Comparison of ENCODE assay signal across 19 cellular contexts in genomic region chr2:88607416-88607815, GRCh38. TPM values are rescaled to one million over a fixed set of nuclear protein-coding genes. Genes with fewer than 3 reads are reported as not detected.
DNase-seq lines count a peak whose midpoint lies in the region; ATAC-seq and TF ChIP-seq lines count a peak whose summit lies in the region.
"Had no signal": no experiment of that assay in that cellular context is flagged by ENCODE, and none has a peak within 500 bp of the region (broad histone marks: within the 10 kb centered on the region; RNA-seq: fewer than 3 reads in every experiment).

No MANE protein-coding gene starts in this region.

- peak overlapping the region; percentile 91 for H3K27ac Mint-ChIP-seq in activated B cell treated with CpG ODN at 0.5 μM for 24 hours
- H3K27ac Mint-ChIP-seq: HFFc6 had no signal

- no peak for DNase-seq in MM.1S
- DNase-seq in activated B cell treated with CpG ODN at 0.5 μM for 24 hours = no peak
- no peak for DNase-seq in smooth muscle cell (lab: John Stamatoyannopoulos, UW; ENCODE audit: unreplicated experiment)
- DNase-seq in NCI-H2196 treated with DMSO at 0.1 percent for 48 hours (lab: John Stamatoyannopoulos, UW; ENCODE audit: unreplicated experiment) = no peak
- no peak for DNase-seq in NCI-H187 treated with DMSO at 0.1 percent for 48 hours (lab: John Stamatoyannopoulos, UW)
- no peak for DNase-seq in SW480 (ENCODE audit: low spot score)
- DNase-seq: DMS79, H7, HFFc6, NCI-H1092 treated with DMSO at 0.1 percent for 48 hours, NCI-H146, NCI-H2081 treated with DMSO at 0.1 percent for 48 hours, NCI-H510A, NCI-H748 treated with DMSO at 0.1 percent for 48 hours, SHP77 had no signal

- ATAC-seq in activated B cell treated with CpG ODN at 0.5 μM for 24 hours (ENCODE audit: low read depth) (no peak), GM19395 (IDR thresholded peaks at IDR 0.05; ENCODE audit: unreplicated experiment) (no peak)

- POLR2A ChIA-PET in activated B cell treated with CpG ODN at 0.5 μM for 24 hours (lab: Charles Lee) = interaction anchor here (1.1 to 4.2 kb wide), 5 partner anchors 13 to 26 kb away, joined by 3 to 47 read pairs (median 3); partner anchors contain the start of gene EIF2AK3

- H3K9me3 Mint-ChIP-seq in activated B cell treated with CpG ODN at 0.5 μM for 24 hours = no peaks in the 10 kb centered on the region
- H3K9me3 Mint-ChIP-seq: HFFc6 had no signal

- H3K4me1 ChIP-seq in BLaER1 treated with 17β-estradiol and CSF1 and Interleukin-3, amounts not matched to agents 10 nM and 100 nM = peaks cover 39 to 94% (median 74%) of the 10 kb centered on the region in 10 experiments
- peaks cover 79% of the 10 kb centered on the region for H3K4me1 ChIP-seq in MM.1S (ENCODE audit: low read length)
- H3K4me1 ChIP-seq in smooth muscle cell (ENCODE audit: low read depth) = peaks cover 18% of the 10 kb centered on the region

- peaks cover 48% of the 10 kb centered on the region for H3K36me3 Mint-ChIP-seq in activated B cell treated with CpG ODN at 0.5 μM for 24 hours (ENCODE audit: low read depth)

- H3K4me2 ChIP-seq in BLaER1 treated with 17β-estradiol and CSF1 and Interleukin-3, amounts not matched to agents 10 nM and 100 nM = peak overlapping the region; percentile 3 to 92 (median 61); a peak in 16 of 22 replicates
- H3K4me2 ChIP-seq in MM.1S (ENCODE audit: low read depth, low read length) (peak overlapping the region; percentile 60), smooth muscle cell (no peak overlapping the region)

- H3K9me2 ChIP-seq in MM.1S (replicated peaks; ENCODE audit: insufficient read depth, low read length) = no peaks in the 10 kb centered on the region

- H3F3A ChIP-seq in MM.1S (ENCODE audit: insufficient read depth, low read length) = peaks cover 65% of the 10 kb centered on the region
- peaks cover 18% of the 10 kb centered on the region for H3F3A ChIP-seq in smooth muscle cell (ENCODE audit: low read depth)

- intact Hi-C loops in activated B cell treated with CpG ODN at 0.5 μM for 24 hours (cut with micrococcal nuclease) = loop anchor here (5.0 kb wide), 1 partner anchor 240 kb away; no protein-coding TSS in a partner anchor

- H3K27me3 ChIP-seq in BLaER1 treated with 17β-estradiol and CSF1 and Interleukin-3, amounts not matched to agents 10 nM and 100 nM = no peaks in the 10 kb centered on the region
- H3K27me3 ChIP-seq in MM.1S (replicated peaks; ENCODE audit: insufficient read depth, low read length) = no peaks in the 10 kb centered on the region
- H3K27me3 ChIP-seq in smooth muscle cell (ENCODE audit: low read depth) = no peaks in the 10 kb centered on the region

- no peak for TF ChIP-seq CTCF in MM.1S (IDR thresholded peaks at IDR 0.05; ENCODE audit: low read length)
- TF ChIP-seq CTCF in activated B cell treated with CpG ODN at 0.5 μM for 24 hours (IDR thresholded peaks at IDR 0.05) = no peak
- TF ChIP-seq CTCF in smooth muscle cell (IDR thresholded peaks at IDR 0.05; ENCODE audit: borderline replicate concordance, insufficient read depth, poor library complexity, severe bottlenecking) = no peak

- H3K9ac ChIP-seq in BLaER1 treated with 17β-estradiol and CSF1 and Interleukin-3, amounts not matched to agents 10 nM and 100 nM = peak overlapping the region in 3 of 11 experiments; percentile 17 to 62 (median 19); a peak in 3 of 22 replicates
- H3K9ac ChIP-seq in MM.1S (ENCODE audit: low read length) (peak overlapping the region; percentile 51), smooth muscle cell (ENCODE audit: low read depth) (no peak overlapping the region)

- H3K9me3 ChIP-seq in BLaER1 treated with 17β-estradiol and CSF1 and Interleukin-3, amounts not matched to agents 10 nM and 100 nM (replicated peaks in 1 of 11) = no peaks in the 10 kb centered on the region
- H3K9me3 ChIP-seq in MM.1S (replicated peaks; ENCODE audit: insufficient read depth, low read length) (no peaks in the 10 kb centered on the region), smooth muscle cell (replicated peaks; ENCODE audit: low read depth) (no peaks in the 10 kb centered on the region)

- 86% methylated on average over 2 of the region's 2 CpGs for WGBS in smooth muscle cell (ENCODE audit: low lambda C conversion rate)

- no peak overlapping the region for H3K4me3 Mint-ChIP-seq in activated B cell treated with CpG ODN at 0.5 μM for 24 hours
- H3K4me3 Mint-ChIP-seq: HFFc6 had no signal

- peaks cover 81% of the 10 kb centered on the region for H3K4me1 Mint-ChIP-seq in activated B cell treated with CpG ODN at 0.5 μM for 24 hours

- H3K79me2 ChIP-seq in MM.1S (ENCODE audit: low read length) (peaks cover 93% of the 10 kb centered on the region), smooth muscle cell (ENCODE audit: low read depth) (peaks cover 78% of the 10 kb centered on the region)

- peak overlapping the region in 2 of 11 experiments; percentile 22 to 30; a peak in 2 of 22 replicates for H3K27ac ChIP-seq in BLaER1 treated with 17β-estradiol and CSF1 and Interleukin-3, amounts not matched to agents 10 nM and 100 nM
- H3K27ac ChIP-seq in MM.1S (ENCODE audit: low read length) (peak overlapping the region; percentile 88), smooth muscle cell (ENCODE audit: low read depth) (peak overlapping the region; percentile 7)
- H3K27ac ChIP-seq: C4-2B, SK-N-MC had no signal

- H3K4me3 ChIP-seq in BLaER1 treated with 17β-estradiol and CSF1 and Interleukin-3, amounts not matched to agents 10 nM and 100 nM = peak overlapping the region in 1 of 10 experiments; percentile 42; a peak in 1 of 20 replicates
- H3K4me3 ChIP-seq in MM.1S (ENCODE audit: low read length) (peak overlapping the region; percentile 21), smooth muscle cell (no peak overlapping the region)
- H3K4me3 ChIP-seq: SK-N-MC had no signal

- CTCF ChIA-PET in activated B cell treated with CpG ODN at 0.5 μM for 24 hours (lab: Charles Lee) = interaction anchor here (2.0 to 4.2 kb wide), 3 partner anchors 11 to 62 kb away, joined by 6 to 20 read pairs (median 8); no protein-coding TSS in a partner anchor

- H3K27me3 Mint-ChIP-seq in activated B cell treated with CpG ODN at 0.5 μM for 24 hours = no peaks in the 10 kb centered on the region

- H3K36me3 ChIP-seq in BLaER1 treated with 17β-estradiol and CSF1 and Interleukin-3, amounts not matched to agents 10 nM and 100 nM = peaks cover 4 to 32% (median 17%) of the 10 kb centered on the region in 11 experiments; a peak in 19 of 22 replicates
- H3K36me3 ChIP-seq in MM.1S (replicated peaks; ENCODE audit: insufficient read depth, low read length) (no peaks in the 10 kb centered on the region; the same call in 1 of the 2 replicates), smooth muscle cell (ENCODE audit: low read depth) (no peaks in the 10 kb centered on the region)

- peaks cover 0 to 11% (median 0%) of the 10 kb centered on the region in 11 experiments; a peak in 2 of 22 replicates for H4K20me1 ChIP-seq in BLaER1 treated with 17β-estradiol and CSF1 and Interleukin-3, amounts not matched to agents 10 nM and 100 nM
- no peaks in the 10 kb centered on the region for H4K20me1 ChIP-seq in MM.1S (ENCODE audit: insufficient read depth, low read length)
- H4K20me1 ChIP-seq in smooth muscle cell (ENCODE audit: low read depth) = peaks cover 98% of the 10 kb centered on the region

- no peak overlapping the region for H2AFZ ChIP-seq in MM.1S (ENCODE audit: low read length)
- no peak overlapping the region for H2AFZ ChIP-seq in smooth muscle cell (ENCODE audit: low read depth)

RNA-seq across cellular contexts. Expression of gene EIF2AK3, which starts 19.8 kb away (rescaled TPM):
- 28.2 and 28.6 TPM in 2 replicates for total RNA-seq in activated B cell treated with CpG ODN at 0.5 μM for 24 hours
- total RNA-seq in smooth muscle cell = 53.4 and 61.6 TPM in 2 replicates
- polyA plus RNA-seq in smooth muscle cell = 16.2 and 18.0 TPM in 2 replicates
